In genomic region chr1:23657659-23658275, GRCh38 we compare ENCODE assay signal across 8 cellular contexts. TPM values are rescaled to one million over a fixed set of nuclear protein-coding genes. Genes with fewer than 3 reads are reported as not detected.
DNase-seq lines count a peak whose midpoint lies in the region; ATAC-seq, FAIRE-seq and TF ChIP-seq lines count a peak whose summit lies in the region.

No MANE protein-coding gene starts in this region.

- WGBS in hepatocyte (ENCODE audit: low lambda C conversion rate, missing lambda C conversion rate), result 41% methylated on average over 7 of the region's 7 CpGs

- H3K4me2 ChIP-seq in PC-3 (ENCODE audit: low read length), result no peak overlapping the region
- no peak overlapping the region for H3K4me2 ChIP-seq in hepatocyte

- peaks cover 2% of the 10 kb centered on the region; the same call in 1 of the 2 replicates for H3K27me3 ChIP-seq in PC-3 (ENCODE audit: low read length)
- H3K27me3 ChIP-seq in hepatocyte, result no peaks in the 10 kb centered on the region

- TF ChIP-seq CTCF in AG09319 (IDR thresholded peaks at IDR 0.05; ENCODE audit: low read depth, low read length), result peak; percentile 83
- peak; percentile 80 for TF ChIP-seq CTCF in PC-3 (conservative IDR thresholded peaks at IDR 0.05; ENCODE audit: low read depth, low read length)
- peak; percentile 62 for TF ChIP-seq CTCF in hepatocyte (IDR thresholded peaks at IDR 0.05; ENCODE audit: poor library complexity)

- CTCF ChIA-PET in PC-3 (lab: Charles Lee), result interaction anchor here (0.5 kb wide), 1 partner anchor 41 kb away, joined by 6 read pairs; no protein-coding TSS in a partner anchor

- no TSS peak for BruUV-seq in PC-3 (replicated peaks; lab: Mats Ljungman, UMichigan)

- FAIRE-seq in GM12892 (lab: Jason Lieb, UNC), result no peak

- H3K9ac ChIP-seq in PC-3 (ENCODE audit: low read length), result no peak overlapping the region

- POLR2A ChIA-PET in PC-3 (lab: Charles Lee; ENCODE audit: unreplicated experiment), result interaction anchor here (0.7 kb wide), 1 partner anchor 254 kb away, joined by 3 read pairs; no protein-coding TSS in a partner anchor

- H3K9me2 ChIP-seq in PC-3 (replicated peaks; ENCODE audit: low read length) (no peaks in the 10 kb centered on the region), hepatocyte (replicated peaks; ENCODE audit: insufficient read depth) (no peaks in the 10 kb centered on the region)

- DNase-seq in AG09319 (ENCODE audit: extremely low read depth, low read depth), result no peak
- peak; percentile 56 for DNase-seq in GM12892 (ENCODE audit: insufficient read length)
- DNase-seq in PC-3, result peak; percentile 49
- peak; percentile 36 for DNase-seq in activated naive CD4-positive, alpha-beta T cell treated with anti-CD3 and anti-CD28 coated beads, Interleukin-2, amount 50 U/mL, for 16 hours
- DNase-seq in hepatocyte (ENCODE audit: low spot score), result peak; percentile 65
- DNase-seq in stimulated activated CD4-positive, alpha-beta T cell treated with anti-CD3 and anti-CD28 coated beads, Interleukin-4, amount 100 ng/mL, for 1 hour, result peak; percentile 50

- H3K79me2 ChIP-seq in PC-3 (ENCODE audit: low read length), result no peaks in the 10 kb centered on the region
- H3K79me2 ChIP-seq in hepatocyte, result no peaks in the 10 kb centered on the region

- H3F3A ChIP-seq in PC-3 (ENCODE audit: low read length, unreplicated experiment), result no peaks in the 10 kb centered on the region

- intact Hi-C loops in PC-3 (cut with micrococcal nuclease), result no loop called here

- no peak for TF ChIP-seq POLR2A in GM12892 (IDR thresholded peaks at IDR 0.05; ENCODE audit: low read depth, low read length)

- no peaks in the 10 kb centered on the region for H3K9me3 ChIP-seq in PC-3 (ENCODE audit: low read length)
- no peaks in the 10 kb centered on the region for H3K9me3 ChIP-seq in hepatocyte (ENCODE audit: low read depth)

- no peak overlapping the region for H2AFZ ChIP-seq in PC-3 (ENCODE audit: low read length)
- H2AFZ ChIP-seq in hepatocyte, result no peak overlapping the region

- H3K4me1 ChIP-seq in PC-3 (ENCODE audit: insufficient read depth, low read length) (no peaks in the 10 kb centered on the region), hepatocyte (ENCODE audit: insufficient read depth) (no peaks in the 10 kb centered on the region)

- H3K4me3 ChIP-seq in PC-3 (ENCODE audit: low read length) (no peak overlapping the region), hepatocyte (no peak overlapping the region)

- ATAC-seq in PC-3 (peak; percentile 77; the same call in 1 of the 2 replicates), HG03520 (IDR thresholded peaks at IDR 0.05; ENCODE audit: unreplicated experiment) (no peak), HG03354 (IDR thresholded peaks at IDR 0.05; ENCODE audit: poor library complexity, severe bottlenecking, unreplicated experiment) (no peak)

- no peaks in the 10 kb centered on the region for H4K20me1 ChIP-seq in PC-3 (ENCODE audit: low read length)
- no peaks in the 10 kb centered on the region for H4K20me1 ChIP-seq in hepatocyte (ENCODE audit: insufficient read depth, poor library complexity, severe bottlenecking)

- H3K36me3 ChIP-seq in PC-3 (ENCODE audit: low read depth, low read length) (no peaks in the 10 kb centered on the region), hepatocyte (replicated peaks; ENCODE audit: insufficient read depth, low read depth) (no peaks in the 10 kb centered on the region)

- H3K27ac ChIP-seq in PC-3 (ENCODE audit: low read length) (no peak overlapping the region), hepatocyte (no peak overlapping the region)

RNA-seq across cellular contexts. Expression of gene RPL11, which starts 33.8 kb away (rescaled TPM):
- 7,014 TPM for polyA plus RNA-seq in GM12892 (2012; ENCODE audit: missing spikeins)
- total RNA-seq in PC-3 (2014; rRNA removed) (1,031 and 1,441 TPM in 2 replicates), hepatocyte (828 and 862 TPM in 2 replicates)
- 526 and 593 TPM in 2 replicates for polyA plus RNA-seq in hepatocyte
